In the genomic region with DNA sequence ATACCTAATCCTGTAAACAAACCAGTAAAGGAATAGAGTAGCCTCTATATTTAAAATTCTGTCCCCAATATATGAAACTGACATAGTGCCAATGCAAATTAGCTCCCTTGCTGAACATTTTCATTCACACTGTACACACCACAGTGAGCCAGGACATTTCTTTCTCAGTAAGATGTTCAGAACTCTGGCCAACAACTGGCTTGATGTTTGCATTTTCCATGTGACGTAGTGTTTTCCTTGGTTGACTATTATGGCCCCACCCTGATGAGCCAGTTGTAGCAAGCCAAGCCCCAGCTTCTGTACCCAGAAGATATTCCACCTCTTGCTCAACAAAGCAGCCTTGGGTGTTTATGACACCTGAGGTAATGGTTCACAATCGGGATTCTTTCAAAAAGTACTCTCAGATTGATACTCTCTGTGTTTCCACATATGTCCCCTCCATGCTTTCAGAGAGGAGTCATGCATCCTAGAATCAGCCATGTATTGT, we compare ENCODE assay signal across 8 cellular contexts. TPM values are rescaled to one million over a fixed set of nuclear protein-coding genes. Genes with fewer than 3 reads are reported as not detected.
DNase-seq lines count a peak whose midpoint lies in the region; ATAC-seq and TF ChIP-seq lines count a peak whose summit lies in the region.

No MANE protein-coding gene starts in this region.

- intact Hi-C loops in posterior cingulate gyrus (cut with DNase I): no loop called here

- no peaks in the 10 kb centered on the region for H3K27me3 ChIP-seq in DND-41 (ENCODE audit: insufficient read depth, low read length, poor library complexity)

- no peak for TF ChIP-seq CTCF in DND-41 (IDR thresholded peaks at IDR 0.05; ENCODE audit: borderline replicate concordance, extremely low read depth, low read length, poor library complexity, severe bottlenecking)

- no peaks in the 10 kb centered on the region for H3K36me3 ChIP-seq in DND-41 (ENCODE audit: insufficient read depth, low read length)

- H4K20me1 ChIP-seq in DND-41 (ENCODE audit: insufficient read depth, low read length): no peaks in the 10 kb centered on the region

- 0 out of 2 replicates have a peak overlapping the region, but pooled peaks have one; percentile 63 for H3K9ac ChIP-seq in DND-41 (ENCODE audit: low read depth, low read length)

- no peaks in the 10 kb centered on the region for H3K9me3 ChIP-seq in DND-41 (ENCODE audit: insufficient read depth, low read length, severe bottlenecking)

- peak overlapping the region; percentile 48 for H2AFZ ChIP-seq in DND-41 (ENCODE audit: low read depth, low read length)

- H3K27ac ChIP-seq in DND-41 (ENCODE audit: low read length): peak overlapping the region; percentile 69; the same call in 1 of the 2 replicates

- H3K79me2 ChIP-seq in DND-41 (ENCODE audit: insufficient read depth, low read length): no peaks in the 10 kb centered on the region

- no peak overlapping the region for H3K4me3 ChIP-seq in DND-41 (ENCODE audit: low read depth in 1 of 2, low read length in 2 of 2)

- H3K4me1 ChIP-seq in DND-41 (ENCODE audit: insufficient read depth, low read length): peaks cover 34% of the 10 kb centered on the region

- peak overlapping the region; percentile 66; the same call in 1 of the 2 replicates for H3K4me2 ChIP-seq in DND-41 (ENCODE audit: insufficient read depth, low read length)

- ATAC-seq in DND-41 (ENCODE audit: insufficient read depth, low read depth): no peak
- peak; percentile 44 for ATAC-seq in GM21526 (IDR thresholded peaks at IDR 0.05; ENCODE audit: low FRiP score, unreplicated experiment)

- DNase-seq in DND-41: no peak
- peak; percentile 62 for DNase-seq in HT-29 (ENCODE audit: low spot score)
- peak; percentile 41 for DNase-seq in fibroblast of gingiva (ENCODE audit: low read depth)
- DNase-seq in posterior cingulate gyrus: no peak
- no peak for DNase-seq in NCI-H187 treated with DMSO at 0.1 percent for 48 hours (lab: John Stamatoyannopoulos, UW)
- no peak for DNase-seq in KG1 (lab: John Stamatoyannopoulos, UW)
- DNase-seq in NOMO-1 treated with dmso at 0.1 percent for 144 hours (lab: John Stamatoyannopoulos, UW; ENCODE audit: unreplicated experiment): no peak

RNA-seq across cellular contexts. Expression of a gene that starts 17.7 kb away (rescaled TPM):
- 171 and 192 TPM in 2 replicates for total RNA-seq in HT-29 (2014; rRNA removed; shearing (Covaris generic))

Comparison
In these comparisons a context has a peak if more than half of its experiments do, and no peak if none do; other contexts are left out.
1. DNase-seq: peak in HT-29 (single experiment) and fibroblast of gingiva (single experiment); none in DND-41 (single experiment), posterior cingulate gyrus (0 of 10), NCI-H187 treated with DMSO at 0.1 percent for 48 hours (single experiment), KG1 (single experiment) and NOMO-1 treated with dmso at 0.1 percent for 144 hours (single experiment).